ENCODE assay signal across 8 cellular contexts in the genomic region with DNA sequence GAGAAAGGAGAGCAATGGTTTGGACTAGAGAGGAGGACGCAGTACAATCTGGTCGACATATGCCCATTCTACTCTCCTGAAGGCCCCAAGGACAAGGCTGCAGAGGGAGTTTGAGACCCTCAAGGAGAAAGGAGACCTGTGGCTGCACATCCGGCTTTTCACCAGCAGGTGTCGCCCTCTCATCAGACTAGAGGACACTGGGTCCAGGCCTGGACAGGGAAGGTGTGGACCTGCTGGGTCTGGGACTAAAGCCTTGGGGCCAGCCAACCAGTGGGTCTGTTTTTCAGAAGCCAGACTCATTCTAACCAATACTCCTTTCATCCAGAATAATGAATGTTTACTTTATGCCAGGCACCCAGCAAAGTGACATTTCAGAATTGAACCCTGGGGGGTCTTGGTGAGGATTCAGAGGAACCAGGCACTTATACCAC. TPM values are rescaled to one million over a fixed set of nuclear protein-coding genes. Genes with fewer than 3 reads are reported as not detected.
A peak's percentile ranks its signal among the peaks of the same experiment; 100 is the strongest.
DNase-seq lines count a peak whose midpoint lies in the region; ATAC-seq and TF ChIP-seq lines count a peak whose summit lies in the region.

No MANE protein-coding gene starts in this region.

- 0% methylated on average over 2 to 4 of the region's 4 CpGs for WGBS in gastroesophageal sphincter (ENCODE audit: low coverage in 1 of 2), 2 donors
- 3 to 5% methylated on average over 4 of the region's 4 CpGs for WGBS in upper lobe of left lung, 2 donors

- H3K4me3 ChIP-seq in gastroesophageal sphincter (no peak overlapping the region), upper lobe of left lung (no peak overlapping the region)

- TF ChIP-seq EP300 in gastroesophageal sphincter (IDR thresholded peaks at IDR 0.05), result no peak
- no peak for TF ChIP-seq EP300 in upper lobe of left lung (IDR thresholded peaks at IDR 0.05)

- peak in 3 of 4 experiments; percentile 97 to 99 (median 98) for TF ChIP-seq CTCF in gastroesophageal sphincter (IDR thresholded peaks at IDR 0.05)
- peak; percentile 88 to 96 (median 91) for TF ChIP-seq CTCF in upper lobe of left lung (IDR thresholded peaks at IDR 0.05)

- H3K9me3 ChIP-seq in gastroesophageal sphincter (no peaks in the 10 kb centered on the region), upper lobe of left lung (no peaks in the 10 kb centered on the region)

- no peak for TF ChIP-seq POLR2A in gastroesophageal sphincter (IDR thresholded peaks at IDR 0.05)
- no peak for TF ChIP-seq POLR2A in upper lobe of left lung (IDR thresholded peaks at IDR 0.05)

- H3K36me3 ChIP-seq in gastroesophageal sphincter, result no peaks in the 10 kb centered on the region
- H3K36me3 ChIP-seq in upper lobe of left lung, result no peaks in the 10 kb centered on the region

- H3K27ac ChIP-seq in gastroesophageal sphincter (no peak overlapping the region), upper lobe of left lung (no peak overlapping the region)

- ATAC-seq in gastroesophageal sphincter (peak; percentile 46), upper lobe of left lung (ENCODE audit: low FRiP score in 2 of 2) (peak; percentile 51 to 81), HG02885 (IDR thresholded peaks at IDR 0.05; ENCODE audit: poor library complexity, unreplicated experiment) (no peak)

- H3K4me1 ChIP-seq in gastroesophageal sphincter, result peaks cover 0 to 28% (median 10%) of the 10 kb centered on the region in 3 donors
- peaks cover 15 to 19% (median 16%) of the 10 kb centered on the region in 4 donors for H3K4me1 ChIP-seq in upper lobe of left lung

- H3K27me3 ChIP-seq in gastroesophageal sphincter, result no peaks in the 10 kb centered on the region
- no peaks in the 10 kb centered on the region for H3K27me3 ChIP-seq in upper lobe of left lung

- peak; percentile 73 for DNase-seq in DMS79 treated with DMSO at 0.1 percent for 48 hours (lab: John Stamatoyannopoulos, UW)
- DNase-seq in Kasumi-1 (lab: John Stamatoyannopoulos, UW), result peak; percentile 37 to 38
- peak; percentile 65 for DNase-seq in SK-N-DZ (ENCODE audit: low spot score)
- peak; percentile 73 for DNase-seq in activated gamma-delta T cell treated with anti-CD3 and anti-CD28 coated beads, Interleukin-2, amount 50 U/mL, for 16 hours (ENCODE audit: low read depth)
- peak; percentile 61 for DNase-seq in pons (ENCODE audit: low spot score)
- peak in 1 of 2 donors; percentile 80 for DNase-seq in upper lobe of left lung

RNA-seq across cellular contexts. Expression of gene SRARP, which starts 5.0 kb away (rescaled TPM):
- not detected in 2 replicates for polyA plus RNA-seq in SK-N-DZ (2014; cell fraction: cytosol; rRNA removed)
- not detected in 2 replicates for polyA plus RNA-seq in SK-N-DZ (2014; cell fraction: nucleus; rRNA removed)
- total RNA-seq in gastroesophageal sphincter (not detected), upper lobe of left lung (under 1 TPM in 2 of 6 donors, not detected in 4; 0.07 to 0.67 TPM)

RNA-seq across cellular contexts. Expression of gene HSPB7, which starts 8.8 kb away (rescaled TPM):
- polyA plus RNA-seq in SK-N-DZ (2014; cell fraction: cytosol; rRNA removed), result 0.06 and 0.25 TPM in 2 replicates
- 0.09 TPM in 1 of 2 replicates, not detected in the other for polyA plus RNA-seq in SK-N-DZ (2014; cell fraction: nucleus; rRNA removed)
- total RNA-seq in gastroesophageal sphincter, result 100 to 1,000 TPM; 143 to 505 (median 229) TPM
- 1 to 10 TPM; 1.0 to 9.2 (median 3.0) TPM for total RNA-seq in upper lobe of left lung

RNA-seq across cellular contexts. Expression of gene CLCNKA, which starts 12.8 kb away (rescaled TPM):
- not detected in 2 replicates for polyA plus RNA-seq in SK-N-DZ (2014; cell fraction: cytosol; rRNA removed)
- polyA plus RNA-seq in SK-N-DZ (2014; cell fraction: nucleus; rRNA removed), result not detected in 2 replicates
- total RNA-seq in gastroesophageal sphincter, result 1 to 10 TPM in 1 of 4 donors, under 1 TPM in 2, not detected in 1; 0.08 to 3.0 (median 0.20) TPM
- total RNA-seq in upper lobe of left lung, result under 1 TPM in 3 of 6 donors, not detected in 3; 0.20 to 0.89 (median 0.49) TPM

RNA-seq across cellular contexts. Expression of gene ZBTB17, which starts 33.1 kb away (rescaled TPM):
- polyA plus RNA-seq in SK-N-DZ (2014; cell fraction: cytosol; rRNA removed), result 30.0 and 32.6 TPM in 2 replicates
- polyA plus RNA-seq in SK-N-DZ (2014; cell fraction: nucleus; rRNA removed), result 143 and 161 TPM in 2 replicates
- total RNA-seq in gastroesophageal sphincter (10 to 100 TPM; 24.0 to 65.7 (median 29.0) TPM), upper lobe of left lung (10 to 100 TPM; 34.1 to 94.2 (median 42.9) TPM)

RNA-seq across cellular contexts. Expression of gene CLCNKB, which starts 34.5 kb away (rescaled TPM):
- 0.65 TPM in 1 of 2 replicates, not detected in the other for polyA plus RNA-seq in SK-N-DZ (2014; cell fraction: cytosol; rRNA removed)
- 0.12 TPM in 1 of 2 replicates, not detected in the other for polyA plus RNA-seq in SK-N-DZ (2014; cell fraction: nucleus; rRNA removed)
- total RNA-seq in gastroesophageal sphincter, result 1 to 10 TPM in 2 of 4 donors, under 1 TPM in 2; 0.20 to 1.9 (median 0.82) TPM
- 1 to 10 TPM in 1 of 6 donors, under 1 TPM in 3, not detected in 2; 0.46 to 9.4 (median 0.53) TPM for total RNA-seq in upper lobe of left lung

Comparison
In these comparisons a context has a peak if more than half of its experiments do, and no peak if none do; other contexts are left out.
1. RNA of gene HSPB7, which starts 8.8 kb away (total RNA-seq): 143 to 505 TPM in gastroesophageal sphincter; 1.0 to 9.2 TPM in upper lobe of left lung; every median in the first group is over 10 times any median in the second.